1 cellular context compared by ENCODE assay signal in genomic region chr9:33263936-33264472, GRCh38.
TF ChIP-seq lines count a peak whose summit lies in the region.

No MANE protein-coding gene starts in this region.

TF ChIP-seq in IMR-90, 13 proteins besides CTCF, POLR2A, EP300 and RAD21:
- TF ChIP-seq CHD1 (IDR thresholded peaks at IDR 0.05; ENCODE audit: low read depth, low read length) (no peak), BHLHE40 (IDR thresholded peaks at IDR 0.05; ENCODE audit: low read depth, low read length) (peak; percentile 21; the same call in 1 of the 2 replicates), ELK1 (IDR thresholded peaks at IDR 0.05; ENCODE audit: borderline replicate concordance, low read depth, low read length) (no peak), MXI1 (IDR thresholded peaks at IDR 0.05; ENCODE audit: borderline replicate concordance, low read depth, low read length) (peak; percentile 34; the same call in 1 of the 2 replicates), NFE2L2 (IDR thresholded peaks at IDR 0.05; ENCODE audit: low read depth, low read length) (no peak), USF2 (IDR thresholded peaks at IDR 0.05; ENCODE audit: low read depth, low read length) (peak; percentile 79)
